Comparison of ENCODE assay signal across 15 cellular contexts in genomic region chr1:34831721-34832246, GRCh38. TPM values are rescaled to one million over a fixed set of nuclear protein-coding genes. Genes with fewer than 3 reads are reported as not detected.
"Had no signal": no experiment of that assay in that cellular context is flagged by ENCODE, and none has a peak within 500 bp of the region (broad histone marks: within the 10 kb centered on the region; RNA-seq: fewer than 3 reads in every experiment).

No MANE protein-coding gene starts in this region.

- H3K9me3 ChIP-seq: neutrophil, right atrium auricular region, thyroid gland had no signal

- H3K36me3 ChIP-seq: cardiac muscle cell, neutrophil, right atrium auricular region, thyroid gland had no signal

- H3K4me3 ChIP-seq: cardiac muscle cell, right atrium auricular region, thyroid gland had no signal

- FAIRE-seq: colon, small intestine had no signal

- H3K27ac ChIP-seq: cardiac muscle cell, neutrophil, right atrium auricular region had no signal

- H3K27me3 ChIP-seq: cardiac muscle cell, neutrophil, right atrium auricular region, thyroid gland had no signal

- DNase-seq: activated CD4-positive, alpha-beta T cell treated with anti-CD3 and anti-CD28 coated beads, Interleukin-2, amount 50 U/mL, for 48 hours; activated CD4-positive, CD25-positive, alpha-beta regulatory T cell treated with anti-CD3 and anti-CD28 coated beads, Interleukin-2, amount 50 U/mL, for 72 hours; activated CD8-positive, alpha-beta memory T cell treated with anti-CD3 and anti-CD28 coated beads, Interleukin-2, amount 50 U/mL, for 4 hours; activated naive CD4-positive, alpha-beta T cell treated with Interleukin-2 at 50 U/mL for 16 hours; effector memory CD4-positive, alpha-beta T cell; erythroblast; naive B cell; small intestine; T-helper 2 cell; thyroid gland had no signal

RNA-seq across cellular contexts. Expression of gene GJA4, which starts 39.0 kb away (rescaled TPM):
- polyA plus RNA-seq: cardiac muscle cell had no signal

RNA-seq across cellular contexts. Expression of gene GJB3, which starts 50.8 kb away (rescaled TPM):
- total RNA-seq: cardiac muscle cell, lung microvascular endothelial cell had no signal
- polyA plus RNA-seq: cardiac muscle cell had no signal
